ENCODE assay signal across 8 cellular contexts in genomic region chr3:4995500-4996053, GRCh38. TPM values are rescaled to one million over a fixed set of nuclear protein-coding genes. Genes with fewer than 3 reads are reported as not detected.
DNase-seq lines count a peak whose midpoint lies in the region; FAIRE-seq and TF ChIP-seq lines count a peak whose summit lies in the region.
"Had no signal": no experiment of that assay in that cellular context is flagged by ENCODE, and none has a peak within 500 bp of the region (broad histone marks: within the 10 kb centered on the region; RNA-seq: fewer than 3 reads in every experiment).

No MANE protein-coding gene starts in this region.

- H3K36me3 ChIP-seq in left ventricle myocardium inferior = no peaks in the 10 kb centered on the region
- H3K36me3 ChIP-seq in stomach smooth muscle (ENCODE audit: control insufficient read depth in 2 of 2, insufficient read depth in 2 of 2, low read length in 2 of 2) = no peaks in the 10 kb centered on the region

- H3K9me3 ChIP-seq in left ventricle myocardium inferior (replicated peaks) = no peaks in the 10 kb centered on the region
- H3K9me3 ChIP-seq in stomach smooth muscle (ENCODE audit: control insufficient read depth in 2 of 2, low read length in 2 of 2) = no peaks in the 10 kb centered on the region

- no peak for FAIRE-seq in GM12892 (lab: Jason Lieb, UNC)

- peak overlapping the region; percentile 73 for H3K27ac ChIP-seq in left ventricle myocardium inferior (replicated peaks)
- H3K27ac ChIP-seq in stomach smooth muscle (ENCODE audit: low read length) = peak overlapping the region; percentile 41

- H3K4me1 ChIP-seq in left ventricle myocardium inferior = peaks cover 10% of the 10 kb centered on the region
- H3K4me1 ChIP-seq in stomach smooth muscle (ENCODE audit: control insufficient read depth, insufficient read depth, low read length) = peaks cover 6% of the 10 kb centered on the region

- no peak for TF ChIP-seq POLR2A in GM12892 (IDR thresholded peaks at IDR 0.05; ENCODE audit: low read depth, low read length)

- TF ChIP-seq CTCF in left ventricle myocardium inferior (IDR thresholded peaks at IDR 0.05; ENCODE audit: borderline replicate concordance) = no peak

- peak; percentile 90 for DNase-seq in HK-2 (ENCODE audit: unreplicated experiment)
- peak; percentile 51 for DNase-seq in activated CD8-positive, alpha-beta memory T cell treated with anti-CD3 and anti-CD28 coated beads, Interleukin-2, amount 50 U/mL, for 48 hours
- DNase-seq in left ventricle myocardium inferior = no peak
- no peak for DNase-seq in GM12892 (ENCODE audit: insufficient read length)
- no peak for DNase-seq in stimulated activated naive CD4-positive, alpha-beta T cell treated with Interleukin-2 at 50 U/mL for 16 hours (lab: John Stamatoyannopoulos, UW)
- no peak for DNase-seq in NAMALWA (ENCODE audit: low spot score)
- DNase-seq: RPMI8226 had no signal

- intact Hi-C loops in left ventricle myocardium inferior (cut with micrococcal nuclease) = no loop called here

- H3K4me3 ChIP-seq in left ventricle myocardium inferior (no peak overlapping the region), stomach smooth muscle (ENCODE audit: low read length in 2 of 2) (no peak overlapping the region)

- H3K27me3 ChIP-seq in left ventricle myocardium inferior (ENCODE audit: low read depth) (no peaks in the 10 kb centered on the region), stomach smooth muscle (ENCODE audit: control insufficient read depth in 1 of 2, insufficient read depth in 2 of 2, low read length in 2 of 2) (no peaks in the 10 kb centered on the region)

- no peak overlapping the region for H3K9ac ChIP-seq in stomach smooth muscle (ENCODE audit: low read length in 2 of 2)

RNA-seq across cellular contexts. Expression of gene BHLHE40, which starts 16.3 kb away (rescaled TPM):
- total RNA-seq in left ventricle myocardium inferior = 33.9 TPM
- 117 TPM for polyA plus RNA-seq in GM12892 (2012; ENCODE audit: missing spikeins)

Comparison
In these comparisons a context has a peak if more than half of its experiments do, and no peak if none do; other contexts are left out.
1. DNase-seq: peak in HK-2 (single experiment) and activated CD8-positive, alpha-beta memory T cell treated with anti-CD3 and anti-CD28 coated beads, Interleukin-2, amount 50 U/mL, for 48 hours (single experiment); none in left ventricle myocardium inferior (single experiment), GM12892 (single experiment), stimulated activated naive CD4-positive, alpha-beta T cell treated with Interleukin-2 at 50 U/mL for 16 hours (single experiment) and NAMALWA (single experiment).